ENCODE assay signal across 13 cellular contexts in the genomic region with DNA sequence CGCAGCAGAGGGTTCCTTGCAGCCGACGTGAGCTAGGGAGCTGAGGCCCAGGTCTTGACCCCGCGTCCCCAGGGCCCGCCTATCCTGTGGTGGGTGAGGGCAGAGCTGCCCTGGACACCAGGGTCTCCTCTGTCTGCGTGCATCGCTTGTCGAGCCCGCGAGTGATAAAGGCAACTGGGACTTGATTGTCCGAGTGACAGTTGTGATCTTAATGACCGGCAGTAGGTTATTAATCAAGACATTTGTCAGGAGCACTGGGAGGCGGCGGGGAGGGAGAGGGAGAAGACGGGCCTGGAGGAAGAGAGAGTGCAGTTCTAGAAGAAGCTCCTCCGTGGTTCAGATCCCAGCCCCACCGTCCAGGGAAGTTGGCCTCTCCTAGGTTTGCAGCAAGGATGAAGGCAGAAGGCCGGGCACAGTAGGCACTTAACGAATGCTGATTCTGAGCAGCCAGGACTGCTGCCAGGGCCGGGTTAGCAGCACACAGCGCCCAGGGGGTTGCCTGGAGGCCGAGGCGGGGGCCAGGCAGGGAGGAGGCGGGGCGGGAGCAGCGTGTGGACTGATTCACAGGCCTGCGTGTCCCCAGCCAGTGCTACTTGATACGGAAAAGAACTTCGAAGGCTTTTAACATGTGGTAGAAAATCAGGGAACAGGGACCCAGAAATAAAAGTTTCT. TPM values are rescaled to one million over a fixed set of nuclear protein-coding genes. Genes with fewer than 3 reads are reported as not detected.
A peak's percentile ranks its signal among the peaks of the same experiment; 100 is the strongest.
DNase-seq lines count a peak whose midpoint lies in the region; ATAC-seq, FAIRE-seq and TF ChIP-seq lines count a peak whose summit lies in the region.
"Had no signal": no experiment of that assay in that cellular context is flagged by ENCODE, and none has a peak within 500 bp of the region (broad histone marks: within the 10 kb centered on the region; RNA-seq: fewer than 3 reads in every experiment).

No MANE protein-coding gene starts in this region.

- H3K4me1 Mint-ChIP-seq in T-helper 17 cell, result peaks cover 7% of the 10 kb centered on the region

- peak overlapping the region; percentile 29 for H3K27ac Mint-ChIP-seq in T-helper 17 cell
- H3K27ac Mint-ChIP-seq: HFFc6 had no signal

- no peak overlapping the region for H3K4me3 Mint-ChIP-seq in T-helper 17 cell
- H3K4me3 Mint-ChIP-seq: HFFc6 had no signal

- H3K4me3 ChIP-seq in right atrium auricular region, result no peak overlapping the region
- H3K4me3 ChIP-seq in skeletal muscle tissue (ENCODE audit: low read length in 3 of 3), result no peak overlapping the region

- DNase-seq in EH (ENCODE audit: low read depth) (peak; percentile 20), T-helper 17 cell (no peak), right atrium auricular region (ENCODE audit: low spot score) (no peak), HK-2 (ENCODE audit: unreplicated experiment) (no peak), KG1 (lab: John Stamatoyannopoulos, UW) (no peak), NCI-H2196 (lab: John Stamatoyannopoulos, UW; ENCODE audit: unreplicated experiment) (no peak), frontal cortex (ENCODE audit: low spot score in 2 of 2) (no peak)
- DNase-seq: HFFc6; Kasumi-1; stimulated activated CD4-positive, alpha-beta T cell treated with anti-CD3 and anti-CD28 coated beads, Interleukin-15, amount 100 ng/mL, for 24 hours; stimulated activated CD8-positive, alpha-beta memory T cell treated with anti-CD3 and anti-CD28 coated beads, Interleukin-4, amount 100 ng/mL, for 48 hours had no signal

- H3K36me3 Mint-ChIP-seq in T-helper 17 cell (ENCODE audit: low read depth), result no peaks in the 10 kb centered on the region

- H3K4me1 ChIP-seq in right atrium auricular region (peaks cover 0 to 60% of the 10 kb centered on the region in 2 donors), skeletal muscle tissue (ENCODE audit: control insufficient read depth in 3 of 3, insufficient read depth in 3 of 3, low read length in 3 of 3) (peaks cover 13 to 32% (median 24%) of the 10 kb centered on the region in 3 donors)

- no peaks in the 10 kb centered on the region for H3K27me3 Mint-ChIP-seq in T-helper 17 cell

- no peaks in the 10 kb centered on the region for H3K9me3 ChIP-seq in T-helper 17 cell (ENCODE audit: control insufficient read depth, low read length, poor library complexity, severe bottlenecking)
- no peaks in the 10 kb centered on the region for H3K9me3 ChIP-seq in right atrium auricular region
- no peaks in the 10 kb centered on the region for H3K9me3 ChIP-seq in skeletal muscle tissue (ENCODE audit: control insufficient read depth in 3 of 3, low read length in 3 of 3)

- peak overlapping the region; percentile 59 to 62 for H3K27ac ChIP-seq in right atrium auricular region
- H3K27ac ChIP-seq in skeletal muscle tissue (ENCODE audit: low read depth, low read length), result peak overlapping the region; percentile 30

- no peaks in the 10 kb centered on the region for H3K27me3 ChIP-seq in right atrium auricular region
- no peaks in the 10 kb centered on the region for H3K27me3 ChIP-seq in skeletal muscle tissue (ENCODE audit: control insufficient read depth in 3 of 3, insufficient read depth in 3 of 3, low read length in 3 of 3)

- ATAC-seq in T-helper 17 cell, result no peak

- no peak for TF ChIP-seq CTCF in right atrium auricular region (IDR thresholded peaks at IDR 0.05)

- H3K36me3 ChIP-seq in right atrium auricular region (no peaks in the 10 kb centered on the region), skeletal muscle tissue (ENCODE audit: control insufficient read depth in 3 of 3, insufficient read depth in 3 of 3, low read length in 3 of 3) (no peaks in the 10 kb centered on the region)

- H3K9ac ChIP-seq in skeletal muscle tissue (ENCODE audit: low read depth in 1 of 3, low read length in 3 of 3), result no peak overlapping the region

- FAIRE-seq in frontal cortex (lab: Jason Lieb, UNC), result no peak
- FAIRE-seq: GM12891 had no signal

RNA-seq across cellular contexts. Expression of a gene that starts 11.3 kb away (rescaled TPM):
- total RNA-seq in T-helper 17 cell, result 10 to 100 TPM; 39.1 to 40.9 TPM
- total RNA-seq in right atrium auricular region, result 10 to 100 TPM; 37.1 to 55.7 TPM
- total RNA-seq in skeletal muscle tissue, result 27.7 TPM
- 13.9 TPM for total RNA-seq in frontal cortex
